ENCODE assay signal across 17 cellular contexts in the genomic region with DNA sequence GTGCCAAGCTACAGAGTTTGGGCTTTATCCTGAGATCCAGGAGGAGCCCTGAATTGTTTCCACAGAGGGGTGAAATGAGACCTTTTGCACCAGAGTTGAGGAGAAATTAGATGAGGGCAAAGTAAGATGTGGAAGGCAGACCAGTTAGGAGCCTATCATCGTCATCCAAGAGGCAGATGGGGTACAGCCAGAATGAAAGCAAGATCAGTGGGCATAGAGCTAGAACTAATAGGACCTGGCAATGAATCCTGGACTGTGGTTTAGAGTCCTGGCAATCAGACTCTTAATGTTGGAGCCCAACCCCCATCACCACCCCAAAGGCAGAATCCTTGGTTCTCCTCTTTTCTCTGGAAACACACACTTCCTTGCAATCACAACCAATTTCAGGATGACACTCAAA.
DNase-seq lines count a peak whose midpoint lies in the region; ATAC-seq, FAIRE-seq and TF ChIP-seq lines count a peak whose summit lies in the region.
"Had no signal": no experiment of that assay in that cellular context is flagged by ENCODE, and none has a peak within 500 bp of the region (broad histone marks: within the 10 kb centered on the region; RNA-seq: fewer than 3 reads in every experiment).

No MANE protein-coding gene starts in this region.

- TF ChIP-seq CTCF in GM23338 (conservative IDR thresholded peaks at IDR 0.05; ENCODE audit: low read depth in 2 of 2) (no peak), Loucy (conservative IDR thresholded peaks at IDR 0.05; ENCODE audit: low read length) (no peak), K562 (IDR thresholded peaks at IDR 0.05 in 2 of 3, conservative IDR thresholded peaks at IDR 0.05 in 1 of 3; ENCODE audit: insufficient read depth in 2 of 3, low read depth in 1 of 3, low read length in 3 of 3) (no peak), osteoblast (IDR thresholded peaks at IDR 0.05; ENCODE audit: extremely low read depth, low read depth, low read length) (no peak)

- H3K9me3 ChIP-seq in Loucy (ENCODE audit: insufficient read depth, low read depth, low read length) (no peaks in the 10 kb centered on the region), K562 (replicated peaks; ENCODE audit: control insufficient read depth, insufficient read depth, low read depth, low read length) (no peaks in the 10 kb centered on the region), osteoblast (ENCODE audit: low read depth, low read length) (no peaks in the 10 kb centered on the region)
- H3K9me3 ChIP-seq: transverse colon had no signal

- no peaks in the 10 kb centered on the region for H3K9me1 ChIP-seq in K562 (ENCODE audit: control insufficient read depth, insufficient read depth, low read length)

- no peak for DNase-seq in GM23338 (ENCODE audit: low spot score)
- no peak for DNase-seq in K562 (ENCODE audit: extremely low read depth in 1 of 4, low spot score in 3 of 4)
- peak; percentile 15 for DNase-seq in osteoblast (ENCODE audit: insufficient read length, low spot score, missing footprints)
- no peak for DNase-seq in HPDE6-E6E7 (ENCODE audit: extremely low spot score)
- DNase-seq in GM19239 (ENCODE audit: insufficient read length, low spot score) = no peak
- no peak for DNase-seq in activated CD4-positive, alpha-beta T cell treated with anti-CD3 and anti-CD28 coated beads, Interleukin-2, amount 10 ng/mL, durations not matched to agents 24 days and 14 days
- DNase-seq: activated CD4-positive, alpha-beta T cell treated with anti-CD3 and anti-CD28 coated beads, Interleukin-2, amount 50 U/mL, for 1 hour; caudate nucleus; CD4-positive, alpha-beta T cell; DND-41; effector memory CD4-positive, alpha-beta T cell; left ventricle myocardium superior; NCI-H1930; transverse colon had no signal

- H3K36me3 ChIP-seq in GM23338 (ENCODE audit: insufficient read depth) = no peaks in the 10 kb centered on the region
- no peaks in the 10 kb centered on the region for H3K36me3 ChIP-seq in Loucy (ENCODE audit: insufficient read depth, low read length)
- no peaks in the 10 kb centered on the region for H3K36me3 ChIP-seq in K562 (ENCODE audit: control insufficient read depth, insufficient read depth, low read length)
- H3K36me3 ChIP-seq in osteoblast (ENCODE audit: insufficient read depth, low read length) = no peaks in the 10 kb centered on the region
- H3K36me3 ChIP-seq: transverse colon had no signal

- in situ Hi-C loops in K562 (cut with MboI) = no loop called here

- no peak for TF ChIP-seq POLR2A in K562 (conservative IDR thresholded peaks at IDR 0.05)

- POLR2A ChIA-PET in K562 (lab: Yijun Ruan, JAX) = no interaction called here

- no peak for ATAC-seq in GM23338
- no peak for ATAC-seq in K562
- ATAC-seq: left ventricle myocardium superior; stimulated activated memory B cell treated with anti-CD40 and anti-IgM and Interleukin-4, amounts not matched to agents 10 μg/mL and 1 μg/mL and 100 μg/mL, for 72 hours had no signal

- FAIRE-seq in K562 (lab: Jason Lieb, UNC) = no peak
- FAIRE-seq in GM19239 (lab: Jason Lieb, UNC) = no peak

- H3K79me2 ChIP-seq in GM23338 (replicated peaks; ENCODE audit: insufficient read depth) = no peaks in the 10 kb centered on the region
- H3K79me2 ChIP-seq in Loucy (ENCODE audit: insufficient read depth, low read length) = no peaks in the 10 kb centered on the region
- H3K79me2 ChIP-seq in K562 (ENCODE audit: control insufficient read depth, insufficient read depth, low read length) = no peaks in the 10 kb centered on the region
- H3K79me2 ChIP-seq in osteoblast (ENCODE audit: insufficient read depth, low read length) = no peaks in the 10 kb centered on the region

- 46% methylated on average over 1 of the region's 1 CpG for WGBS in K562 (ENCODE audit: insufficient coverage, low coverage, missing lambda C conversion rate)

- H2AFZ ChIP-seq in GM23338 (no peak overlapping the region), Loucy (ENCODE audit: low read length) (no peak overlapping the region), K562 (ENCODE audit: low read depth, low read length) (peak overlapping the region; percentile 29; the same call in 1 of the 2 replicates), osteoblast (ENCODE audit: low read length) (no peak overlapping the region)

- H3K27ac Mint-ChIP-seq in GM23338 = no peak overlapping the region
- no peak overlapping the region for H3K27ac Mint-ChIP-seq in activated CD4-positive, alpha-beta T cell treated with anti-CD3 and anti-CD28 coated beads, Interleukin-2, amount 10 ng/mL, durations not matched to agents 24 days and 14 days
- H3K27ac Mint-ChIP-seq: activated naive CD8-positive, alpha-beta T cell; CD4-positive, alpha-beta T cell; stimulated activated memory B cell treated with anti-CD40 and anti-IgM and Interleukin-4, amounts not matched to agents 10 μg/mL and 1 μg/mL and 100 μg/mL, for 72 hours had no signal

- H3K9me3 Mint-ChIP-seq in GM23338 = no peaks in the 10 kb centered on the region
- H3K9me3 Mint-ChIP-seq in activated CD4-positive, alpha-beta T cell treated with anti-CD3 and anti-CD28 coated beads, Interleukin-2, amount 10 ng/mL, durations not matched to agents 24 days and 14 days = peaks cover 4% of the 10 kb centered on the region
- H3K9me3 Mint-ChIP-seq: CD4-positive, alpha-beta T cell had no signal

- H3K27ac ChIP-seq in GM23338 (ENCODE audit: low read depth) = no peak overlapping the region
- peak overlapping the region; percentile 61; the same call in 2 of the 3 replicates for H3K27ac ChIP-seq in K562 (ENCODE audit: extremely low read depth, low read depth, low read length)
- peak overlapping the region; percentile 97 for H3K27ac ChIP-seq in osteoblast (ENCODE audit: low read depth, low read length)
- H3K27ac ChIP-seq: transverse colon had no signal

- H3K4me3 Mint-ChIP-seq in GM23338 = no peak overlapping the region
- H3K4me3 Mint-ChIP-seq in activated CD4-positive, alpha-beta T cell treated with anti-CD3 and anti-CD28 coated beads, Interleukin-2, amount 10 ng/mL, durations not matched to agents 24 days and 14 days = no peak overlapping the region
- H3K4me3 Mint-ChIP-seq: activated naive CD8-positive, alpha-beta T cell; CD4-positive, alpha-beta T cell; stimulated activated memory B cell treated with anti-CD40 and anti-IgM and Interleukin-4, amounts not matched to agents 10 μg/mL and 1 μg/mL and 100 μg/mL, for 72 hours had no signal

- H3K4me3 ChIP-seq in GM23338 (no peak overlapping the region), Loucy (ENCODE audit: low read length, poor library complexity, severe bottlenecking) (peak overlapping the region; percentile 19), K562 (no peak overlapping the region), osteoblast (ENCODE audit: insufficient read depth, low read length) (no peak overlapping the region)
- H3K4me3 ChIP-seq: transverse colon had no signal

- peaks cover 30% of the 10 kb centered on the region for H3K4me1 Mint-ChIP-seq in GM23338
- H3K4me1 Mint-ChIP-seq in activated CD4-positive, alpha-beta T cell treated with anti-CD3 and anti-CD28 coated beads, Interleukin-2, amount 10 ng/mL, durations not matched to agents 24 days and 14 days = peaks cover 10% of the 10 kb centered on the region
- H3K4me1 Mint-ChIP-seq: stimulated activated memory B cell treated with anti-CD40 and anti-IgM and Interleukin-4, amounts not matched to agents 10 μg/mL and 1 μg/mL and 100 μg/mL, for 72 hours had no signal

- H3K9ac ChIP-seq in Loucy (ENCODE audit: low read depth, low read length, poor library complexity, severe bottlenecking) = no peak overlapping the region
- no peak overlapping the region for H3K9ac ChIP-seq in K562 (ENCODE audit: insufficient read depth in 1 of 2, low read depth in 2 of 2, low read length in 2 of 2)

- H3K4me2 ChIP-seq in GM23338 (0 out of 2 replicates have a peak overlapping the region, but pooled peaks have one; percentile 12), Loucy (ENCODE audit: low read depth, low read length, poor library complexity, severe bottlenecking) (peak overlapping the region; percentile 55), K562 (ENCODE audit: insufficient read depth, low read length) (no peak overlapping the region), osteoblast (ENCODE audit: insufficient read depth, low read length) (peak overlapping the region; percentile 1)

- CTCF ChIA-PET in K562 (lab: Yijun Ruan, JAX; ENCODE audit: low intra/inter-chr PET ratio) = no interaction called here

- intact Hi-C loops in K562 (cut with micrococcal nuclease) = no loop called here
- intact Hi-C loops in activated CD4-positive, alpha-beta T cell treated with anti-CD3 and anti-CD28 coated beads, Interleukin-2, amount 10 ng/mL, durations not matched to agents 24 days and 14 days (cut with micrococcal nuclease) = loop anchor here (1.0 to 5.0 kb wide), 3 partner anchors 10 to 99 kb away; no protein-coding TSS in a partner anchor

- TF ChIP-seq RAD21 in K562 (CRISPR knock-in tag; conservative IDR thresholded peaks at IDR 0.05 in 1 of 2, IDR thresholded peaks at IDR 0.05 in 1 of 2) = no peak

- H3K27me3 Mint-ChIP-seq in GM23338 (ENCODE audit: insufficient read depth, low read depth, poor library complexity) = peaks cover 1% of the 10 kb centered on the region
- H3K27me3 Mint-ChIP-seq in activated CD4-positive, alpha-beta T cell treated with anti-CD3 and anti-CD28 coated beads, Interleukin-2, amount 10 ng/mL, durations not matched to agents 24 days and 14 days = peaks cover 6% of the 10 kb centered on the region

- H3K4me1 ChIP-seq in GM23338 (ENCODE audit: insufficient read depth) (peaks cover 12% of the 10 kb centered on the region), Loucy (ENCODE audit: insufficient read depth, low read length, poor library complexity, severe bottlenecking) (peaks cover 18% of the 10 kb centered on the region), K562 (replicated peaks in 1 of 2; ENCODE audit: control insufficient read depth in 2 of 2, insufficient read depth in 2 of 2, low read length in 2 of 2) (peaks cover 0 to 40% of the 10 kb centered on the region in 2 experiments; a peak in 3 of 5 replicates), osteoblast (ENCODE audit: insufficient read depth, low read length) (peaks cover 31% of the 10 kb centered on the region)
- H3K4me1 ChIP-seq: transverse colon had no signal

- BruUV-seq in K562 (replicated peaks; lab: Mats Ljungman, UMichigan) = no TSS peak

- H4K20me1 ChIP-seq in GM23338 (replicated peaks; ENCODE audit: insufficient read depth) = no peaks in the 10 kb centered on the region
- H4K20me1 ChIP-seq in Loucy (ENCODE audit: insufficient read depth, low read length, poor library complexity, severe bottlenecking) = no peaks in the 10 kb centered on the region
- H4K20me1 ChIP-seq in K562 (replicated peaks; ENCODE audit: control insufficient read depth, insufficient read depth, low read length) = no peaks in the 10 kb centered on the region
- H4K20me1 ChIP-seq in osteoblast (ENCODE audit: insufficient read depth, low read length) = no peaks in the 10 kb centered on the region

- H3K9me2 ChIP-seq in GM23338 (ENCODE audit: insufficient read depth) (peaks cover 7% of the 10 kb centered on the region; the same call in 1 of the 2 replicates), Loucy (replicated peaks; ENCODE audit: low read depth, low read length) (no peaks in the 10 kb centered on the region)

- TF ChIP-seq EP300 in K562 (IDR thresholded peaks at IDR 0.05; ENCODE audit: low read length) = no peak

- no peaks in the 10 kb centered on the region; the same call in 1 of the 2 replicates for H3K27me3 ChIP-seq in GM23338 (ENCODE audit: insufficient read depth)
- no peaks in the 10 kb centered on the region for H3K27me3 ChIP-seq in Loucy (ENCODE audit: insufficient read depth, low read length, poor library complexity, severe bottlenecking)
- H3K27me3 ChIP-seq in K562 (ENCODE audit: control insufficient read depth in 2 of 2, insufficient read depth in 2 of 2, low read length in 2 of 2) = no peaks in the 10 kb centered on the region
- no peaks in the 10 kb centered on the region for H3K27me3 ChIP-seq in osteoblast (ENCODE audit: insufficient read depth, low read length)
- H3K27me3 ChIP-seq: transverse colon had no signal

- no peaks in the 10 kb centered on the region for H3K36me3 Mint-ChIP-seq in GM23338 (ENCODE audit: low read depth)
- H3K36me3 Mint-ChIP-seq in activated CD4-positive, alpha-beta T cell treated with anti-CD3 and anti-CD28 coated beads, Interleukin-2, amount 10 ng/mL, durations not matched to agents 24 days and 14 days (ENCODE audit: low read depth) = no peaks in the 10 kb centered on the region
- H3K36me3 Mint-ChIP-seq: activated naive CD8-positive, alpha-beta T cell; stimulated activated memory B cell treated with anti-CD40 and anti-IgM and Interleukin-4, amounts not matched to agents 10 μg/mL and 1 μg/mL and 100 μg/mL, for 72 hours had no signal

- H3F3A ChIP-seq in GM23338 (replicated peaks; ENCODE audit: low read depth) (no peaks in the 10 kb centered on the region), Loucy (ENCODE audit: low read depth) (0 out of 2 replicates have a peak, but pooled peaks cover 2% of the 10 kb centered on the region)
